1 cellular context compared by ENCODE assay signal in the genomic region with DNA sequence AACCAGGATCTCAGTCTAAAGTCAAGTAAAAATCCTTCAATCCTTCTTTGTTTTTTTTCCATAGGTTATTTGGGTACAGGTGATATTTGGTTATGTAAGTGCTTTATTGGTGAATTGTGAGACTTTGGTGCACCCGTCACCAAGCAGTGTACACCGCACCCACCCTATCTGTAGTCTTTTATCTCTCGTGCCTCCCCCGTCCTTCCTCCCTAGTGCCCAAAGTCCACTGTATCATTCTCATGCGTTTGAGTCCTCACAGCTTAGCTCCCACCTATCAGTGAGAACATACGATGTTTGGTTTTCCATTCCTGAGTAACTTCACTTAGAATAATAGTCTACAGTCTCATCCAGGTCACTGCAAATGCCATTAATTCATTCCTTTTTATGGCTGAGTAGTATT.
A peak's percentile ranks its signal among the peaks of the same experiment; 100 is the strongest.
TF ChIP-seq lines count a peak whose summit lies in the region.

No MANE protein-coding gene starts in this region.

TF ChIP-seq in HepG2, 621 proteins besides CTCF, POLR2A, EP300 and RAD21 (continued from another document and continues in another):
- TF ChIP-seq HNF4G (IDR thresholded peaks at IDR 0.05; ENCODE audit: borderline replicate concordance, low read depth, low read length) (peak; percentile 51; the same call in 1 of the 2 replicates), HNF4G (CRISPR knock-in tag; IDR thresholded peaks at IDR 0.05; ENCODE audit: borderline replicate concordance, low read depth) (no peak), ZNF30 (CRISPR knock-in tag; IDR thresholded peaks at IDR 0.05) (no peak), SALL1 (CRISPR knock-in tag; IDR thresholded peaks at IDR 0.05) (peak; percentile 44), ZNF850 (CRISPR knock-in tag; conservative IDR thresholded peaks at IDR 0.05) (no peak), ZNF775 (CRISPR knock-in tag; IDR thresholded peaks at IDR 0.05; ENCODE audit: borderline replicate concordance) (no peak), HNF4A (CRISPR knock-in tag; IDR thresholded peaks at IDR 0.05) (peak; percentile 79), NCOR1 (IDR thresholded peaks at IDR 0.05; ENCODE audit: borderline replicate concordance, low read length) (0 out of 2 replicates have a peak, but pooled peaks have one; percentile 22), PHF21A (CRISPR knock-in tag; IDR thresholded peaks at IDR 0.05) (peak; percentile 40; the same call in 1 of the 2 replicates), KDM5A (IDR thresholded peaks at IDR 0.05; ENCODE audit: borderline replicate concordance, low read length) (no peak), FOXA3 (CRISPR knock-in tag; IDR thresholded peaks at IDR 0.05) (0 out of 2 replicates have a peak, but pooled peaks have one; percentile 29), CREM (IDR thresholded peaks at IDR 0.05) (no peak), CREM (CRISPR knock-in tag; IDR thresholded peaks at IDR 0.05) (no peak), ZBTB20 (CRISPR knock-in tag; IDR thresholded peaks at IDR 0.05; ENCODE audit: borderline replicate concordance, low read depth) (peak; percentile 37; the same call in 1 of the 2 replicates), MYNN (CRISPR knock-in tag; IDR thresholded peaks at IDR 0.05; ENCODE audit: low read depth) (no peak), MZF1 (CRISPR knock-in tag; IDR thresholded peaks at IDR 0.05; ENCODE audit: borderline replicate concordance) (no peak), ZNF263 (CRISPR knock-in tag; IDR thresholded peaks at IDR 0.05) (peak; percentile 94), ESRRA (CRISPR knock-in tag; IDR thresholded peaks at IDR 0.05; ENCODE audit: low read depth) (no peak), ZFAT (CRISPR knock-in tag; conservative IDR thresholded peaks at IDR 0.05) (no peak), IRX3 (CRISPR knock-in tag; IDR thresholded peaks at IDR 0.05; ENCODE audit: borderline replicate concordance, low read depth) (no peak), SAFB2 (CRISPR knock-in tag; IDR thresholded peaks at IDR 0.05; ENCODE audit: borderline replicate concordance, low read depth) (no peak), SOX13 (IDR thresholded peaks at IDR 0.05) (no peak), SOX13 (CRISPR knock-in tag; conservative IDR thresholded peaks at IDR 0.05 in 1 of 2, IDR thresholded peaks at IDR 0.05 in 1 of 2) (peak in 1 of 2 experiments; percentile 43; a peak in 1 of 4 replicates), ZNF644 (CRISPR knock-in tag; IDR thresholded peaks at IDR 0.05; ENCODE audit: low read depth) (peak; percentile 52; the same call in 1 of the 2 replicates), ZNF549 (CRISPR knock-in tag; IDR thresholded peaks at IDR 0.05) (peak; percentile 97)
- TF ChIP-seq, protein P1, sequence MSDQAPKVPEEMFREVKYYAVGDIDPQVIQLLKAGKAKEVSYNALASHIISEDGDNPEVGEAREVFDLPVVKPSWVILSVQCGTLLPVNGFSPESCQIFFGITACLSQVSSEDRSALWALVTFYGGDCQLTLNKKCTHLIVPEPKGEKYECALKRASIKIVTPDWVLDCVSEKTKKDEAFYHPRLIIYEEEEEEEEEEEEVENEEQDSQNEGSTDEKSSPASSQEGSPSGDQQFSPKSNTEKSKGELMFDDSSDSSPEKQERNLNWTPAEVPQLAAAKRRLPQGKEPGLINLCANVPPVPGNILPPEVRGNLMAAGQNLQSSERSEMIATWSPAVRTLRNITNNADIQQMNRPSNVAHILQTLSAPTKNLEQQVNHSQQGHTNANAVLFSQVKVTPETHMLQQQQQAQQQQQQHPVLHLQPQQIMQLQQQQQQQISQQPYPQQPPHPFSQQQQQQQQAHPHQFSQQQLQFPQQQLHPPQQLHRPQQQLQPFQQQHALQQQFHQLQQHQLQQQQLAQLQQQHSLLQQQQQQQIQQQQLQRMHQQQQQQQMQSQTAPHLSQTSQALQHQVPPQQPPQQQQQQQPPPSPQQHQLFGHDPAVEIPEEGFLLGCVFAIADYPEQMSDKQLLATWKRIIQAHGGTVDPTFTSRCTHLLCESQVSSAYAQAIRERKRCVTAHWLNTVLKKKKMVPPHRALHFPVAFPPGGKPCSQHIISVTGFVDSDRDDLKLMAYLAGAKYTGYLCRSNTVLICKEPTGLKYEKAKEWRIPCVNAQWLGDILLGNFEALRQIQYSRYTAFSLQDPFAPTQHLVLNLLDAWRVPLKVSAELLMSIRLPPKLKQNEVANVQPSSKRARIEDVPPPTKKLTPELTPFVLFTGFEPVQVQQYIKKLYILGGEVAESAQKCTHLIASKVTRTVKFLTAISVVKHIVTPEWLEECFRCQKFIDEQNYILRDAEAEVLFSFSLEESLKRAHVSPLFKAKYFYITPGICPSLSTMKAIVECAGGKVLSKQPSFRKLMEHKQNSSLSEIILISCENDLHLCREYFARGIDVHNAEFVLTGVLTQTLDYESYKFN (CRISPR knock-in tag; conservative IDR thresholded peaks at IDR 0.05): peak; percentile 51
- TF ChIP-seq, protein P2, sequence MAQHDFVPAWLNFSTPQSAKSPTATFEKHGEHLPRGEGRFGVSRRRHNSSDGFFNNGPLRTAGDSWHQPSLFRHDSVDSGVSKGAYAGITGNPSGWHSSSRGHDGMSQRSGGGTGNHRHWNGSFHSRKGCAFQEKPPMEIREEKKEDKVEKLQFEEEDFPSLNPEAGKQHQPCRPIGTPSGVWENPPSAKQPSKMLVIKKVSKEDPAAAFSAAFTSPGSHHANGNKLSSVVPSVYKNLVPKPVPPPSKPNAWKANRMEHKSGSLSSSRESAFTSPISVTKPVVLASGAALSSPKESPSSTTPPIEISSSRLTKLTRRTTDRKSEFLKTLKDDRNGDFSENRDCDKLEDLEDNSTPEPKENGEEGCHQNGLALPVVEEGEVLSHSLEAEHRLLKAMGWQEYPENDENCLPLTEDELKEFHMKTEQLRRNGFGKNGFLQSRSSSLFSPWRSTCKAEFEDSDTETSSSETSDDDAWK (CRISPR knock-in tag; IDR thresholded peaks at IDR 0.05): no peak
- TF ChIP-seq, protein P3, sequence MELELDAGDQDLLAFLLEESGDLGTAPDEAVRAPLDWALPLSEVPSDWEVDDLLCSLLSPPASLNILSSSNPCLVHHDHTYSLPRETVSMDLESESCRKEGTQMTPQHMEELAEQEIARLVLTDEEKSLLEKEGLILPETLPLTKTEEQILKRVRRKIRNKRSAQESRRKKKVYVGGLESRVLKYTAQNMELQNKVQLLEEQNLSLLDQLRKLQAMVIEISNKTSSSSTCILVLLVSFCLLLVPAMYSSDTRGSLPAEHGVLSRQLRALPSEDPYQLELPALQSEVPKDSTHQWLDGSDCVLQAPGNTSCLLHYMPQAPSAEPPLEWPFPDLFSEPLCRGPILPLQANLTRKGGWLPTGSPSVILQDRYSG (CRISPR knock-in tag; IDR thresholded peaks at IDR 0.05): no peak
- TF ChIP-seq, protein P4, sequence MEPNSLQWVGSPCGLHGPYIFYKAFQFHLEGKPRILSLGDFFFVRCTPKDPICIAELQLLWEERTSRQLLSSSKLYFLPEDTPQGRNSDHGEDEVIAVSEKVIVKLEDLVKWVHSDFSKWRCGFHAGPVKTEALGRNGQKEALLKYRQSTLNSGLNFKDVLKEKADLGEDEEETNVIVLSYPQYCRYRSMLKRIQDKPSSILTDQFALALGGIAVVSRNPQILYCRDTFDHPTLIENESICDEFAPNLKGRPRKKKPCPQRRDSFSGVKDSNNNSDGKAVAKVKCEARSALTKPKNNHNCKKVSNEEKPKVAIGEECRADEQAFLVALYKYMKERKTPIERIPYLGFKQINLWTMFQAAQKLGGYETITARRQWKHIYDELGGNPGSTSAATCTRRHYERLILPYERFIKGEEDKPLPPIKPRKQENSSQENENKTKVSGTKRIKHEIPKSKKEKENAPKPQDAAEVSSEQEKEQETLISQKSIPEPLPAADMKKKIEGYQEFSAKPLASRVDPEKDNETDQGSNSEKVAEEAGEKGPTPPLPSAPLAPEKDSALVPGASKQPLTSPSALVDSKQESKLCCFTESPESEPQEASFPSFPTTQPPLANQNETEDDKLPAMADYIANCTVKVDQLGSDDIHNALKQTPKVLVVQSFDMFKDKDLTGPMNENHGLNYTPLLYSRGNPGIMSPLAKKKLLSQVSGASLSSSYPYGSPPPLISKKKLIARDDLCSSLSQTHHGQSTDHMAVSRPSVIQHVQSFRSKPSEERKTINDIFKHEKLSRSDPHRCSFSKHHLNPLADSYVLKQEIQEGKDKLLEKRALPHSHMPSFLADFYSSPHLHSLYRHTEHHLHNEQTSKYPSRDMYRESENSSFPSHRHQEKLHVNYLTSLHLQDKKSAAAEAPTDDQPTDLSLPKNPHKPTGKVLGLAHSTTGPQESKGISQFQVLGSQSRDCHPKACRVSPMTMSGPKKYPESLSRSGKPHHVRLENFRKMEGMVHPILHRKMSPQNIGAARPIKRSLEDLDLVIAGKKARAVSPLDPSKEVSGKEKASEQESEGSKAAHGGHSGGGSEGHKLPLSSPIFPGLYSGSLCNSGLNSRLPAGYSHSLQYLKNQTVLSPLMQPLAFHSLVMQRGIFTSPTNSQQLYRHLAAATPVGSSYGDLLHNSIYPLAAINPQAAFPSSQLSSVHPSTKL (CRISPR knock-in tag; IDR thresholded peaks at IDR 0.05): peak; percentile 36; the same call in 1 of the 2 replicates
- TF ChIP-seq, protein P5, sequence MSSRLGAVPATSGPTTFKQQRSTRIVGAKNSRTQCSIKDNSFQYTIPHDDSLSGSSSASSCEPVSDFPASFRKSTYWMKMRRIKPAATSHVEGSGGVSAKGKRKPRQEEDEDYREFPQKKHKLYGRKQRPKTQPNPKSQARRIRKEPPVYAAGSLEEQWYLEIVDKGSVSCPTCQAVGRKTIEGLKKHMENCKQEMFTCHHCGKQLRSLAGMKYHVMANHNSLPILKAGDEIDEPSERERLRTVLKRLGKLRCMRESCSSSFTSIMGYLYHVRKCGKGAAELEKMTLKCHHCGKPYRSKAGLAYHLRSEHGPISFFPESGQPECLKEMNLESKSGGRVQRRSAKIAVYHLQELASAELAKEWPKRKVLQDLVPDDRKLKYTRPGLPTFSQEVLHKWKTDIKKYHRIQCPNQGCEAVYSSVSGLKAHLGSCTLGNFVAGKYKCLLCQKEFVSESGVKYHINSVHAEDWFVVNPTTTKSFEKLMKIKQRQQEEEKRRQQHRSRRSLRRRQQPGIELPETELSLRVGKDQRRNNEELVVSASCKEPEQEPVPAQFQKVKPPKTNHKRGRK (CRISPR knock-in tag; IDR thresholded peaks at IDR 0.05): no peak
- TF ChIP-seq, protein P6, sequence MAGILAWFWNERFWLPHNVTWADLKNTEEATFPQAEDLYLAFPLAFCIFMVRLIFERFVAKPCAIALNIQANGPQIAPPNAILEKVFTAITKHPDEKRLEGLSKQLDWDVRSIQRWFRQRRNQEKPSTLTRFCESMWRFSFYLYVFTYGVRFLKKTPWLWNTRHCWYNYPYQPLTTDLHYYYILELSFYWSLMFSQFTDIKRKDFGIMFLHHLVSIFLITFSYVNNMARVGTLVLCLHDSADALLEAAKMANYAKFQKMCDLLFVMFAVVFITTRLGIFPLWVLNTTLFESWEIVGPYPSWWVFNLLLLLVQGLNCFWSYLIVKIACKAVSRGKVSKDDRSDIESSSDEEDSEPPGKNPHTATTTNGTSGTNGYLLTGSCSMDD (CRISPR knock-in tag; IDR thresholded peaks at IDR 0.05): no peak
- TF ChIP-seq, protein P7, sequence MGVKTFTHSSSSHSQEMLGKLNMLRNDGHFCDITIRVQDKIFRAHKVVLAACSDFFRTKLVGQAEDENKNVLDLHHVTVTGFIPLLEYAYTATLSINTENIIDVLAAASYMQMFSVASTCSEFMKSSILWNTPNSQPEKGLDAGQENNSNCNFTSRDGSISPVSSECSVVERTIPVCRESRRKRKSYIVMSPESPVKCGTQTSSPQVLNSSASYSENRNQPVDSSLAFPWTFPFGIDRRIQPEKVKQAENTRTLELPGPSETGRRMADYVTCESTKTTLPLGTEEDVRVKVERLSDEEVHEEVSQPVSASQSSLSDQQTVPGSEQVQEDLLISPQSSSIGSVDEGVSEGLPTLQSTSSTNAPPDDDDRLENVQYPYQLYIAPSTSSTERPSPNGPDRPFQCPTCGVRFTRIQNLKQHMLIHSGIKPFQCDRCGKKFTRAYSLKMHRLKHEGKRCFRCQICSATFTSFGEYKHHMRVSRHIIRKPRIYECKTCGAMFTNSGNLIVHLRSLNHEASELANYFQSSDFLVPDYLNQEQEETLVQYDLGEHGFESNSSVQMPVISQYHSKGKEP (CRISPR knock-in tag; IDR thresholded peaks at IDR 0.05): no peak
- TF ChIP-seq, protein P8, sequence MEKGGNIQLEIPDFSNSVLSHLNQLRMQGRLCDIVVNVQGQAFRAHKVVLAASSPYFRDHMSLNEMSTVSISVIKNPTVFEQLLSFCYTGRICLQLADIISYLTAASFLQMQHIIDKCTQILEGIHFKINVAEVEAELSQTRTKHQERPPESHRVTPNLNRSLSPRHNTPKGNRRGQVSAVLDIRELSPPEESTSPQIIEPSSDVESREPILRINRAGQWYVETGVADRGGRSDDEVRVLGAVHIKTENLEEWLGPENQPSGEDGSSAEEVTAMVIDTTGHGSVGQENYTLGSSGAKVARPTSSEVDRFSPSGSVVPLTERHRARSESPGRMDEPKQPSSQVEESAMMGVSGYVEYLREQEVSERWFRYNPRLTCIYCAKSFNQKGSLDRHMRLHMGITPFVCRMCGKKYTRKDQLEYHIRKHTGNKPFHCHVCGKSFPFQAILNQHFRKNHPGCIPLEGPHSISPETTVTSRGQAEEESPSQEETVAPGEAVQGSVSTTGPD (CRISPR knock-in tag; IDR thresholded peaks at IDR 0.05): no peak
- TF ChIP-seq, protein P9, sequence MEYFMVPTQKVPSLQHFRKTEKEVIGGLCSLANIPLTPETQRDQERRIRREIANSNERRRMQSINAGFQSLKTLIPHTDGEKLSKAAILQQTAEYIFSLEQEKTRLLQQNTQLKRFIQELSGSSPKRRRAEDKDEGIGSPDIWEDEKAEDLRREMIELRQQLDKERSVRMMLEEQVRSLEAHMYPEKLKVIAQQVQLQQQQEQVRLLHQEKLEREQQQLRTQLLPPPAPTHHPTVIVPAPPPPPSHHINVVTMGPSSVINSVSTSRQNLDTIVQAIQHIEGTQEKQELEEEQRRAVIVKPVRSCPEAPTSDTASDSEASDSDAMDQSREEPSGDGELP (IDR thresholded peaks at IDR 0.05; ENCODE audit: borderline replicate concordance, low read depth): no peak
- TF ChIP-seq, protein P10, sequence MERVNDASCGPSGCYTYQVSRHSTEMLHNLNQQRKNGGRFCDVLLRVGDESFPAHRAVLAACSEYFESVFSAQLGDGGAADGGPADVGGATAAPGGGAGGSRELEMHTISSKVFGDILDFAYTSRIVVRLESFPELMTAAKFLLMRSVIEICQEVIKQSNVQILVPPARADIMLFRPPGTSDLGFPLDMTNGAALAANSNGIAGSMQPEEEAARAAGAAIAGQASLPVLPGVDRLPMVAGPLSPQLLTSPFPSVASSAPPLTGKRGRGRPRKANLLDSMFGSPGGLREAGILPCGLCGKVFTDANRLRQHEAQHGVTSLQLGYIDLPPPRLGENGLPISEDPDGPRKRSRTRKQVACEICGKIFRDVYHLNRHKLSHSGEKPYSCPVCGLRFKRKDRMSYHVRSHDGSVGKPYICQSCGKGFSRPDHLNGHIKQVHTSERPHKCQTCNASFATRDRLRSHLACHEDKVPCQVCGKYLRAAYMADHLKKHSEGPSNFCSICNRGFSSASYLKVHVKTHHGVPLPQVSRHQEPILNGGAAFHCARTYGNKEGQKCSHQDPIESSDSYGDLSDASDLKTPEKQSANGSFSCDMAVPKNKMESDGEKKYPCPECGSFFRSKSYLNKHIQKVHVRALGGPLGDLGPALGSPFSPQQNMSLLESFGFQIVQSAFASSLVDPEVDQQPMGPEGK (CRISPR knock-in tag; IDR thresholded peaks at IDR 0.05): peak; percentile 73
- TF ChIP-seq, protein P11, sequence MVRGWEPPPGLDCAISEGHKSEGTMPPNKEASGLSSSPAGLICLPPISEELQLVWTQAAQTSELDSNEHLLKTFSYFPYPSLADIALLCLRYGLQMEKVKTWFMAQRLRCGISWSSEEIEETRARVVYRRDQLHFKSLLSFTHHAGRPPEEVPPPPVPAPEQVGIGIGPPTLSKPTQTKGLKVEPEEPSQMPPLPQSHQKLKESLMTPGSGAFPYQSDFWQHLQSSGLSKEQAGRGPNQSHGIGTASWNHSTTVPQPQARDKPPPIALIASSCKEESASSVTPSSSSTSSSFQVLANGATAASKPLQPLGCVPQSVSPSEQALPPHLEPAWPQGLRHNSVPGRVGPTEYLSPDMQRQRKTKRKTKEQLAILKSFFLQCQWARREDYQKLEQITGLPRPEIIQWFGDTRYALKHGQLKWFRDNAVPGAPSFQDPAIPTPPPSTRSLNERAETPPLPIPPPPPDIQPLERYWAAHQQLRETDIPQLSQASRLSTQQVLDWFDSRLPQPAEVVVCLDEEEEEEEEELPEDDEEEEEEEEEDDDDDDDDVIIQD (CRISPR knock-in tag; IDR thresholded peaks at IDR 0.05; ENCODE audit: low read depth): 0 out of 2 replicates have a peak, but pooled peaks have one; percentile 18
